1 cellular context compared by ENCODE assay signal in the genomic region with DNA sequence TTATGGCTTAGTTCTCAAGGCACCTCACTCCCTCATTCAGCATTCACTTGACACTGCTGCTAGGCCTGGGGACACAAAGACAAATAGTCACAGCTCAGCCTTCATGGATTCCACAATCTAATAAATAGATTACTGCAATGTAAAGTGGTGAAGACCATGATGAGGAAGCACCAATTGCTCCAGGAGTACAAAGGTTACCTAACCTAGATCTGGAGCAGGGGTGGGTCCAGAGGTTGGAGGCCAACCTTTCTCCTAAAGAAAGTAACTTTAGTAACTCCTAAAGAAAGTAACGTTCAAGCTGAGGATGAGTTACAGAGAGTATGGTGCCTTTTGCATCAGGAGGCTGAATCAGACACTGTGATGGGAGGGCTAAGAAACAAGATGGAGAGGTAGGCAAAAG.
TF ChIP-seq lines count a peak whose summit lies in the region.

No MANE protein-coding gene starts in this region.

TF ChIP-seq in H1, 55 proteins besides CTCF, POLR2A, EP300 and RAD21:
- TF ChIP-seq CHD2 (IDR thresholded peaks at IDR 0.05; ENCODE audit: low read length), result no peak
- TF ChIP-seq SAP30 (IDR thresholded peaks at IDR 0.05; ENCODE audit: insufficient read depth, insufficient replicate concordance, low read length), result no peak
- TF ChIP-seq CREB1 (IDR thresholded peaks at IDR 0.05), result no peak
- no peak for TF ChIP-seq SIRT6 (IDR thresholded peaks at IDR 0.05; ENCODE audit: low read length)
- TF ChIP-seq TBP (IDR thresholded peaks at IDR 0.05; ENCODE audit: low read depth, low read length), result no peak
- TF ChIP-seq SP4 (IDR thresholded peaks at IDR 0.05; ENCODE audit: low read length), result no peak
- no peak for TF ChIP-seq GABPA (IDR thresholded peaks at IDR 0.05; ENCODE audit: borderline replicate concordance, insufficient read depth, low read length)
- no peak for TF ChIP-seq YY1 (IDR thresholded peaks at IDR 0.05; ENCODE audit: low read depth, low read length)
- TF ChIP-seq SRF (IDR thresholded peaks at IDR 0.05; ENCODE audit: low read depth, low read length), result no peak
- no peak for TF ChIP-seq EZH2 (IDR thresholded peaks at IDR 0.05; ENCODE audit: low read depth, low read length, severe bottlenecking)
- TF ChIP-seq RBBP5 (IDR thresholded peaks at IDR 0.05; ENCODE audit: borderline replicate concordance, low read depth, low read length), result no peak
